Comparison of ENCODE assay signal across 10 cellular contexts in genomic region chr1:98325646-98326441, GRCh38.
DNase-seq lines count a peak whose midpoint lies in the region; ATAC-seq and TF ChIP-seq lines count a peak whose summit lies in the region.
"Had no signal": no experiment of that assay in that cellular context is flagged by ENCODE, and none has a peak within 500 bp of the region (broad histone marks: within the 10 kb centered on the region; RNA-seq: fewer than 3 reads in every experiment).

No MANE protein-coding gene starts in this region.

- ATAC-seq in mucosa of descending colon (peak; percentile 58), GM21381 (IDR thresholded peaks at IDR 0.05; ENCODE audit: unreplicated experiment) (no peak), GM19351 (IDR thresholded peaks at IDR 0.05; ENCODE audit: unreplicated experiment) (no peak)
- no peak for ATAC-seq in CD8-positive, alpha-beta T cell

- H3K27me3 Mint-ChIP-seq in CD8-positive, alpha-beta T cell (ENCODE audit: low read depth), result no peaks in the 10 kb centered on the region

- peaks cover 13% of the 10 kb centered on the region for H3K4me1 Mint-ChIP-seq in CD8-positive, alpha-beta T cell (ENCODE audit: low read depth)

- DNase-seq in AG10803 (ENCODE audit: low read depth) (peak; percentile 90), NCI-H460 (ENCODE audit: extremely low read depth, low read depth) (peak; percentile 44), epithelial cell of esophagus (ENCODE audit: low read depth) (peak; percentile 96), mucosa of descending colon (peak; percentile 32 to 50 (median 34)), NCI-H526 (lab: John Stamatoyannopoulos, UW) (no peak)
- no peak for DNase-seq in CD8-positive, alpha-beta T cell
- DNase-seq: retina had no signal

- H3K36me3 ChIP-seq in mucosa of descending colon (ENCODE audit: low read depth), result no peaks in the 10 kb centered on the region
- H3K36me3 ChIP-seq in CD8-positive, alpha-beta T cell (ENCODE audit: insufficient read depth, low read length), result no peaks in the 10 kb centered on the region
- H3K36me3 ChIP-seq: Peyer's patch had no signal

- POLR2A ChIA-PET in CD8-positive, alpha-beta T cell (lab: Charles Lee), result no interaction called here

- TF ChIP-seq CTCF in AG10803 (conservative IDR thresholded peaks at IDR 0.05; ENCODE audit: low read length) (no peak), epithelial cell of esophagus (IDR thresholded peaks at IDR 0.05; ENCODE audit: insufficient read depth, low read depth, low read length, missing control alignments) (no peak), mucosa of descending colon (IDR thresholded peaks at IDR 0.05) (no peak)
- no peak for TF ChIP-seq CTCF in CD8-positive, alpha-beta T cell (IDR thresholded peaks at IDR 0.05)

- no peaks in the 10 kb centered on the region for H3K9me3 ChIP-seq in mucosa of descending colon
- H3K9me3 ChIP-seq in CD8-positive, alpha-beta T cell (ENCODE audit: low read length), result no peaks in the 10 kb centered on the region
- H3K9me3 ChIP-seq: Peyer's patch had no signal

- H3K4me3 ChIP-seq in AG10803 (ENCODE audit: low read length) (no peak overlapping the region), epithelial cell of esophagus (ENCODE audit: low read length) (no peak overlapping the region), mucosa of descending colon (no peak overlapping the region)
- no peak overlapping the region for H3K4me3 ChIP-seq in CD8-positive, alpha-beta T cell (ENCODE audit: low read depth, low read length)
- H3K4me3 ChIP-seq: Peyer's patch had no signal

- no peaks in the 10 kb centered on the region for H3K36me3 Mint-ChIP-seq in CD8-positive, alpha-beta T cell

- no peak overlapping the region for H3K27ac Mint-ChIP-seq in CD8-positive, alpha-beta T cell

- no peak overlapping the region for H3K4me3 Mint-ChIP-seq in CD8-positive, alpha-beta T cell

- no peaks in the 10 kb centered on the region for H3K27me3 ChIP-seq in CD8-positive, alpha-beta T cell (ENCODE audit: insufficient read depth, low read length)
- H3K27me3 ChIP-seq: Peyer's patch had no signal

- no peaks in the 10 kb centered on the region for H3K9me3 Mint-ChIP-seq in CD8-positive, alpha-beta T cell

- CTCF ChIA-PET in CD8-positive, alpha-beta T cell (lab: Charles Lee), result no interaction called here

- no peaks in the 10 kb centered on the region for H3K4me1 ChIP-seq in mucosa of descending colon (ENCODE audit: low read depth)
- H3K4me1 ChIP-seq in CD8-positive, alpha-beta T cell (ENCODE audit: insufficient read depth, low read length), result no peaks in the 10 kb centered on the region

- intact Hi-C loops in mucosa of descending colon (cut with DNase I, micrococcal nuclease), result no loop called here
- intact Hi-C loops in CD8-positive, alpha-beta T cell (cut with DNase I, micrococcal nuclease), result no loop called here

- H3K27ac ChIP-seq in CD8-positive, alpha-beta T cell (ENCODE audit: low read depth, low read length), result no peak overlapping the region
- H3K27ac ChIP-seq: Peyer's patch had no signal

Comparison
In these comparisons a context has a peak if more than half of its experiments do, and no peak if none do; other contexts are left out.
1. DNase-seq: peak in AG10803 (single experiment), NCI-H460 (single experiment), epithelial cell of esophagus (single experiment) and mucosa of descending colon (3 of 3); none in CD8-positive, alpha-beta T cell (0 of 7) and NCI-H526 (0 of 2).